Comparison of ENCODE assay signal across 1 cellular context in the genomic region with DNA sequence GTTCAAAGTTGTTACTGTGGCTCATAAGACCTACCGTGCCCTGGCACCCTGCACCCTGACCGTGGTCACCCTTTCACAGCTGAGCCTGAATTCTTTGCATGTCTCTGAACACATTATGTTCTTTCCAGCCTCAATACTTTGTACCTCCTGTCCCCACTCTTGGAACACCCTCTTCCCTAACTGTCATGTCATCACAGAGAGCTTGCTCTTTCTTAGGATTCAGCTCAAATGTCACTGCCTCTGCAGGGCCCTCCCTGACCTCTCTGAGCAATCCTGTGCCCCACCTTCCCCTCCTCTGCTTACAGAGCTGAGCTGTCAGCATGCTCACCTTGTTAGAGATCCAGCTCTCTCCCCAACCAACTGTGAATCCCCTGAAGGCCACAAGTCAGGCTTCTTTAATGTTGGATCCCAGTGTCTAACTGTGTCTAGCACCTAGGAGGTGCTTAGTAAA.
TF ChIP-seq lines count a peak whose summit lies in the region.

No MANE protein-coding gene starts in this region.

TF ChIP-seq in H1, 55 proteins besides CTCF, POLR2A, EP300 and RAD21:
- TF ChIP-seq, protein P1, sequence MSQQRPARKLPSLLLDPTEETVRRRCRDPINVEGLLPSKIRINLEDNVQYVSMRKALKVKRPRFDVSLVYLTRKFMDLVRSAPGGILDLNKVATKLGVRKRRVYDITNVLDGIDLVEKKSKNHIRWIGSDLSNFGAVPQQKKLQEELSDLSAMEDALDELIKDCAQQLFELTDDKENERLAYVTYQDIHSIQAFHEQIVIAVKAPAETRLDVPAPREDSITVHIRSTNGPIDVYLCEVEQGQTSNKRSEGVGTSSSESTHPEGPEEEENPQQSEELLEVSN (IDR thresholded peaks at IDR 0.05): no peak
- no peak for TF ChIP-seq ZNF274 (IDR thresholded peaks at IDR 0.05; ENCODE audit: borderline replicate concordance, extremely low read depth, low read length)
- TF ChIP-seq KDM1A (IDR thresholded peaks at IDR 0.05; ENCODE audit: borderline replicate concordance, low read length): no peak
- no peak for TF ChIP-seq NRF1 (IDR thresholded peaks at IDR 0.05; ENCODE audit: low read depth, low read length)
- TF ChIP-seq SUZ12 (IDR thresholded peaks at IDR 0.05; ENCODE audit: low read length): no peak
- TF ChIP-seq RNF2 (IDR thresholded peaks at IDR 0.05; ENCODE audit: borderline replicate concordance, low read depth, low read length, missing control alignments, poor library complexity, severe bottlenecking): no peak
- TF ChIP-seq JUN (IDR thresholded peaks at IDR 0.05; ENCODE audit: low read depth, low read length): no peak
- TF ChIP-seq, protein P2, sequence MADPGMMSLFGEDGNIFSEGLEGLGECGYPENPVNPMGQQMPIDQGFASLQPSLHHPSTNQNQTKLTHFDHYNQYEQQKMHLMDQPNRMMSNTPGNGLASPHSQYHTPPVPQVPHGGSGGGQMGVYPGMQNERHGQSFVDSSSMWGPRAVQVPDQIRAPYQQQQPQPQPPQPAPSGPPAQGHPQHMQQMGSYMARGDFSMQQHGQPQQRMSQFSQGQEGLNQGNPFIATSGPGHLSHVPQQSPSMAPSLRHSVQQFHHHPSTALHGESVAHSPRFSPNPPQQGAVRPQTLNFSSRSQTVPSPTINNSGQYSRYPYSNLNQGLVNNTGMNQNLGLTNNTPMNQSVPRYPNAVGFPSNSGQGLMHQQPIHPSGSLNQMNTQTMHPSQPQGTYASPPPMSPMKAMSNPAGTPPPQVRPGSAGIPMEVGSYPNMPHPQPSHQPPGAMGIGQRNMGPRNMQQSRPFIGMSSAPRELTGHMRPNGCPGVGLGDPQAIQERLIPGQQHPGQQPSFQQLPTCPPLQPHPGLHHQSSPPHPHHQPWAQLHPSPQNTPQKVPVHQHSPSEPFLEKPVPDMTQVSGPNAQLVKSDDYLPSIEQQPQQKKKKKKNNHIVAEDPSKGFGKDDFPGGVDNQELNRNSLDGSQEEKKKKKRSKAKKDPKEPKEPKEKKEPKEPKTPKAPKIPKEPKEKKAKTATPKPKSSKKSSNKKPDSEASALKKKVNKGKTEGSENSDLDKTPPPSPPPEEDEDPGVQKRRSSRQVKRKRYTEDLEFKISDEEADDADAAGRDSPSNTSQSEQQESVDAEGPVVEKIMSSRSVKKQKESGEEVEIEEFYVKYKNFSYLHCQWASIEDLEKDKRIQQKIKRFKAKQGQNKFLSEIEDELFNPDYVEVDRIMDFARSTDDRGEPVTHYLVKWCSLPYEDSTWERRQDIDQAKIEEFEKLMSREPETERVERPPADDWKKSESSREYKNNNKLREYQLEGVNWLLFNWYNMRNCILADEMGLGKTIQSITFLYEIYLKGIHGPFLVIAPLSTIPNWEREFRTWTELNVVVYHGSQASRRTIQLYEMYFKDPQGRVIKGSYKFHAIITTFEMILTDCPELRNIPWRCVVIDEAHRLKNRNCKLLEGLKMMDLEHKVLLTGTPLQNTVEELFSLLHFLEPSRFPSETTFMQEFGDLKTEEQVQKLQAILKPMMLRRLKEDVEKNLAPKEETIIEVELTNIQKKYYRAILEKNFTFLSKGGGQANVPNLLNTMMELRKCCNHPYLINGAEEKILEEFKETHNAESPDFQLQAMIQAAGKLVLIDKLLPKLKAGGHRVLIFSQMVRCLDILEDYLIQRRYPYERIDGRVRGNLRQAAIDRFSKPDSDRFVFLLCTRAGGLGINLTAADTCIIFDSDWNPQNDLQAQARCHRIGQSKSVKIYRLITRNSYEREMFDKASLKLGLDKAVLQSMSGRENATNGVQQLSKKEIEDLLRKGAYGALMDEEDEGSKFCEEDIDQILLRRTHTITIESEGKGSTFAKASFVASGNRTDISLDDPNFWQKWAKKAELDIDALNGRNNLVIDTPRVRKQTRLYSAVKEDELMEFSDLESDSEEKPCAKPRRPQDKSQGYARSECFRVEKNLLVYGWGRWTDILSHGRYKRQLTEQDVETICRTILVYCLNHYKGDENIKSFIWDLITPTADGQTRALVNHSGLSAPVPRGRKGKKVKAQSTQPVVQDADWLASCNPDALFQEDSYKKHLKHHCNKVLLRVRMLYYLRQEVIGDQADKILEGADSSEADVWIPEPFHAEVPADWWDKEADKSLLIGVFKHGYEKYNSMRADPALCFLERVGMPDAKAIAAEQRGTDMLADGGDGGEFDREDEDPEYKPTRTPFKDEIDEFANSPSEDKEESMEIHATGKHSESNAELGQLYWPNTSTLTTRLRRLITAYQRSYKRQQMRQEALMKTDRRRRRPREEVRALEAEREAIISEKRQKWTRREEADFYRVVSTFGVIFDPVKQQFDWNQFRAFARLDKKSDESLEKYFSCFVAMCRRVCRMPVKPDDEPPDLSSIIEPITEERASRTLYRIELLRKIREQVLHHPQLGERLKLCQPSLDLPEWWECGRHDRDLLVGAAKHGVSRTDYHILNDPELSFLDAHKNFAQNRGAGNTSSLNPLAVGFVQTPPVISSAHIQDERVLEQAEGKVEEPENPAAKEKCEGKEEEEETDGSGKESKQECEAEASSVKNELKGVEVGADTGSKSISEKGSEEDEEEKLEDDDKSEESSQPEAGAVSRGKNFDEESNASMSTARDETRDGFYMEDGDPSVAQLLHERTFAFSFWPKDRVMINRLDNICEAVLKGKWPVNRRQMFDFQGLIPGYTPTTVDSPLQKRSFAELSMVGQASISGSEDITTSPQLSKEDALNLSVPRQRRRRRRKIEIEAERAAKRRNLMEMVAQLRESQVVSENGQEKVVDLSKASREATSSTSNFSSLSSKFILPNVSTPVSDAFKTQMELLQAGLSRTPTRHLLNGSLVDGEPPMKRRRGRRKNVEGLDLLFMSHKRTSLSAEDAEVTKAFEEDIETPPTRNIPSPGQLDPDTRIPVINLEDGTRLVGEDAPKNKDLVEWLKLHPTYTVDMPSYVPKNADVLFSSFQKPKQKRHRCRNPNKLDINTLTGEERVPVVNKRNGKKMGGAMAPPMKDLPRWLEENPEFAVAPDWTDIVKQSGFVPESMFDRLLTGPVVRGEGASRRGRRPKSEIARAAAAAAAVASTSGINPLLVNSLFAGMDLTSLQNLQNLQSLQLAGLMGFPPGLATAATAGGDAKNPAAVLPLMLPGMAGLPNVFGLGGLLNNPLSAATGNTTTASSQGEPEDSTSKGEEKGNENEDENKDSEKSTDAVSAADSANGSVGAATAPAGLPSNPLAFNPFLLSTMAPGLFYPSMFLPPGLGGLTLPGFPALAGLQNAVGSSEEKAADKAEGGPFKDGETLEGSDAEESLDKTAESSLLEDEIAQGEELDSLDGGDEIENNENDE (IDR thresholded peaks at IDR 0.05; ENCODE audit: insufficient replicate concordance, low read length): no peak
- no peak for TF ChIP-seq BRCA1 (IDR thresholded peaks at IDR 0.05; ENCODE audit: low read depth, low read length)
- no peak for TF ChIP-seq SIN3A (conservative IDR thresholded peaks at IDR 0.05 in 1 of 2, IDR thresholded peaks at IDR 0.05 in 1 of 2; ENCODE audit: low read depth in 1 of 2, low read length in 2 of 2)
- TF ChIP-seq POU5F1 (IDR thresholded peaks at IDR 0.05; ENCODE audit: low read depth, low read length): no peak
- TF ChIP-seq EZH2 (IDR thresholded peaks at IDR 0.05; ENCODE audit: low read depth, low read length, severe bottlenecking): no peak
